ENCODE assay signal across 30 cellular contexts in the genomic region with DNA sequence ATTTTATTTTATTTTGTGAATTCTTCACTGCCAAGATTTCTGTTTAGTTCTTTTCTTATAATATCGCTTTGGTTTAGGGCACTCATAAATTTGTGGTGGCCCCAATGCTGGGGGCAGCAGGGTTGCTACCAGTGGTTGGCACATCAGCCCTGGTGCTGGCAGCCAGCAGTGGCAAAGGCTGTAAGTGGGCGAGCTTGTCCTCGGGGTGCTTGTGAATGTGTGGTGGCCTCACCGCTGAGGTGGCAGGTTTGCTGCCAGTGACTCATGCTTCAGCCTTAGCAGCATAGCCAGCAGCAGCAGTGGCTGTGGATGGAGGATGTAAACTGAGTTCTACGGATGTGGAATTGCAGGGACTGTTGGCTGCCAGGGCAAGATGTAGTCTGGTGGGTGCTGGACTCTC.
"Had no signal": no experiment of that assay in that cellular context is flagged by ENCODE, and none has a peak within 500 bp of the region (broad histone marks: within the 10 kb centered on the region; RNA-seq: fewer than 3 reads in every experiment).

No MANE protein-coding gene starts in this region.

- H3K4me1 ChIP-seq: ascending aorta, body of pancreas, Peyer's patch, SJSA1 had no signal

- H3K4me1 Mint-ChIP-seq: WTC11 had no signal

- H3K27me3 ChIP-seq: ascending aorta, body of pancreas, MG63, Peyer's patch, SJSA1 had no signal

- H3K4me3 Mint-ChIP-seq: activated CD8-positive, alpha-beta memory T cell treated with anti-CD3 and anti-CD28 coated beads, Interleukin-2, amount 10 ng/mL, durations not matched to agents 7 days and 5 days; activated naive CD8-positive, alpha-beta T cell treated with anti-CD3 and anti-CD28 coated beads, Interleukin-2, amount 50 U/mL, for 24 hours; activated T-cell treated with anti-CD3 and anti-CD28 coated beads, Interleukin-2, amount 50 U/mL, for 24 hours; T-helper 1 cell treated with Interleukin-12 subunit alpha and Interleukin-12 subunit beta and Interleukin-4 antibody, amounts not matched to agents 30 μg/mL and 1 μg/mL, for 36 hours; WTC11 had no signal

- H3K27ac ChIP-seq: ascending aorta, body of pancreas, KMS-11, Peyer's patch, SJSA1 had no signal

- H3K36me3 ChIP-seq: ascending aorta, MG63, Peyer's patch, SJSA1 had no signal

- H3K9ac ChIP-seq: KMS-11 had no signal

- H3K9me3 Mint-ChIP-seq: T-helper 1 cell treated with Interleukin-12 subunit alpha and Interleukin-12 subunit beta and Interleukin-4 antibody, amounts not matched to agents 30 μg/mL and 1 μg/mL, for 36 hours; WTC11 had no signal

- DNase-seq: activated CD4-positive, alpha-beta T cell treated with anti-CD3 and anti-CD28 coated beads for 48 hours; activated CD4-positive, alpha-beta T cell treated with anti-CD3 and anti-CD28 coated beads, Interleukin-2, amount 50 U/mL, for 48 hours; activated CD4-positive, CD25-positive, alpha-beta regulatory T cell treated with anti-CD3 and anti-CD28 coated beads, Interleukin-2, amount 50 U/mL, for 72 hours; activated CD8-positive, alpha-beta memory T cell treated with anti-CD3 and anti-CD28 coated beads, Interleukin-2, amount 10 ng/mL, durations not matched to agents 7 days and 5 days; activated effector memory CD4-positive, alpha-beta T cell treated with anti-CD3 and anti-CD28 coated beads, Interleukin-2, amount 50 U/mL, for 16 hours; activated naive CD4-positive, alpha-beta T cell treated with Interleukin-2 at 50 U/mL for 16 hours; activated naive CD8-positive, alpha-beta T cell treated with anti-CD3 and anti-CD28 coated beads, Interleukin-2, amount 50 U/mL, for 24 hours; activated T-cell treated with anti-CD3 and anti-CD28 coated beads, Interleukin-2, amount 50 U/mL, for 24 hours; amniotic stem cell; body of pancreas; central memory CD4-positive, alpha-beta T cell; MG63; MV-4-11; NCI-H1105; NCI-H1436; NCI-H1694 treated with DMSO at 0.1 percent for 48 hours; NCI-H2029 treated with DMSO at 0.1 percent for 48 hours; NCI-H345; NCI-H510A; NCI-H526 treated with DMSO at 0.1 percent for 48 hours; NCI-H82; Peyer's patch; SHP77 had no signal

- H3K4me2 ChIP-seq: KMS-11 had no signal

- H3K36me3 Mint-ChIP-seq: WTC11 had no signal

- H3K27ac Mint-ChIP-seq: activated CD8-positive, alpha-beta memory T cell treated with anti-CD3 and anti-CD28 coated beads, Interleukin-2, amount 10 ng/mL, durations not matched to agents 7 days and 5 days; activated naive CD4-positive, alpha-beta T cell treated with anti-CD3 and anti-CD28 coated beads, Interleukin-2, amount 50 U/mL, for 72 hours; activated naive CD8-positive, alpha-beta T cell treated with anti-CD3 and anti-CD28 coated beads, Interleukin-2, amount 50 U/mL, for 24 hours; activated T-cell treated with anti-CD3 and anti-CD28 coated beads, Interleukin-2, amount 50 U/mL, for 24 hours; T-helper 1 cell treated with Interleukin-12 subunit alpha and Interleukin-12 subunit beta and Interleukin-4 antibody, amounts not matched to agents 30 μg/mL and 1 μg/mL, for 36 hours; WTC11 had no signal

- H3K4me3 ChIP-seq: ascending aorta, body of pancreas, MG63, Peyer's patch, SJSA1 had no signal

- H3K27me3 Mint-ChIP-seq: activated CD8-positive, alpha-beta memory T cell treated with anti-CD3 and anti-CD28 coated beads, Interleukin-2, amount 10 ng/mL, durations not matched to agents 7 days and 5 days; activated naive CD8-positive, alpha-beta T cell treated with anti-CD3 and anti-CD28 coated beads, Interleukin-2, amount 50 U/mL, for 24 hours; activated T-cell treated with anti-CD3 and anti-CD28 coated beads, Interleukin-2, amount 50 U/mL, for 24 hours had no signal

- H3K9me3 ChIP-seq: body of pancreas, MG63, Peyer's patch, SJSA1 had no signal

- ATAC-seq: activated CD8-positive, alpha-beta memory T cell treated with anti-CD3 and anti-CD28 coated beads, Interleukin-2, amount 10 ng/mL, durations not matched to agents 7 days and 5 days; activated naive CD4-positive, alpha-beta T cell treated with anti-CD3 and anti-CD28 coated beads, Interleukin-2, amount 50 U/mL, for 72 hours; activated naive CD8-positive, alpha-beta T cell treated with anti-CD3 and anti-CD28 coated beads, Interleukin-2, amount 50 U/mL, for 24 hours; body of pancreas; SK-N-SH treated with all-trans-retinoic acid at 6 μM for 48 hours had no signal
